In the genomic region with DNA sequence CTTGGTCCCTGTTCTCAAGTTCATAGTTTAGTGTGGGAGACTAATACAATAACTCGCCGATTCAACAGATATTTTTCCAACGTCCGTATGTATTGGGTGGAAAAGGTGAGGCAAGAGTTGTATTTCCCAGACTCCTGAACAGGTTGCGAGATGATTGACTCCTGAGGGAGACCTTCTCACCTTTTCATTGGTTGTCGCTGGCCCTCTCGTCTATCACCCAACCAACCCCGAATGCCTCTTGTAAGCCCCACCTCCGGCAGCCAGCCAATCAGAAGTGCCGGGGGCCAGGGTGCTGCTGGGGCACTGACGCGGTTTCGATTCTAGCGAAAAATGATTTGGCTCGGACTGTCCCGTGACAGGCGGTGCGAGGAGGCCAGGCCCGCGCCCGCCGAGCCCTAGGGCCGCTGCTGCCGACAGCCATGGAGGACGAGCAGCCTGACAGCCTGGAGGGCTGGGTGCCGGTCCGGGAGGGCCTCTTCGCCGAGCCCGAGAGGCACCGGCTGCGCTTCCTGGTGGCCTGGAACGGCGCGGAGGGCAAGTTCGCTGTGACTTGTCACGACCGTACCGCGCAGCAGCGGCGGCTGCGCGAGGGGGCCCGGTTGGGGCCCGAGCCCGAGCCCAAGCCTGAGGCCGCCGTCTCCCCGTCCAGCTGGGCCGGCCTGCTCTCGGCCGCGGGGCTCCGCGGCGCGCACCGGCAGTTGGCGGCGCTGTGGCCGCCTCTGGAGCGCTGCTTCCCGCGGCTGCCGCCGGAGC, we compare ENCODE assay signal across 8 cellular contexts. TPM values are rescaled to one million over a fixed set of nuclear protein-coding genes. Genes with fewer than 3 reads are reported as not detected.
A peak's percentile ranks its signal among the peaks of the same experiment; 100 is the strongest.
DNase-seq lines count a peak whose midpoint lies in the region; ATAC-seq and TF ChIP-seq lines count a peak whose summit lies in the region.

A gene with protein sequence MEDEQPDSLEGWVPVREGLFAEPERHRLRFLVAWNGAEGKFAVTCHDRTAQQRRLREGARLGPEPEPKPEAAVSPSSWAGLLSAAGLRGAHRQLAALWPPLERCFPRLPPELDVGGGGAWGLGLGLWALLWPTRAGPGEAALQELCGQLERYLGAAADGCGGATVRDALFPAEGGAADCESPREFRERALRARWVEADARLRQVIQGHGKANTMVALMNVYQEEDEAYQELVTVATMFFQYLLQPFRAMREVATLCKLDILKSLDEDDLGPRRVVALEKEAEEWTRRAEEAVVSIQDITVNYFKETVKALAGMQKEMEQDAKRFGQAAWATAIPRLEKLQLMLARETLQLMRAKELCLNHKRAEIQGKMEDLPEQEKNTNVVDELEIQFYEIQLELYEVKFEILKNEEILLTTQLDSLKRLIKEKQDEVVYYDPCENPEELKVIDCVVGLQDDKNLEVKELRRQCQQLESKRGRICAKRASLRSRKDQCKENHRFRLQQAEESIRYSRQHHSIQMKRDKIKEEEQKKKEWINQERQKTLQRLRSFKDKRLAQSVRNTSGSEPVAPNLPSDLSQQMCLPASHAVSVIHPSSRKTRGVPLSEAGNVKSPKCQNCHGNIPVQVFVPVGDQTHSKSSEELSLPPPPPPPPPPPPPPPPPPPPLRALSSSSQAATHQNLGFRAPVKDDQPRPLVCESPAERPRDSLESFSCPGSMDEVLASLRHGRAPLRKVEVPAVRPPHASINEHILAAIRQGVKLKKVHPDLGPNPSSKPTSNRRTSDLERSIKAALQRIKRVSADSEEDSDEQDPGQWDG (plus strand): TSS at position 321 of the 753 bp plus-strand sequence. CDS start 99 bp downstream, at position 420.

- peaks cover 25% of the 10 kb centered on the region for H3K4me1 Mint-ChIP-seq in neural progenitor cell

- no peaks in the 10 kb centered on the region for H3K36me3 ChIP-seq in MM.1S (replicated peaks; ENCODE audit: insufficient read depth, low read length)
- no peaks in the 10 kb centered on the region for H3K36me3 ChIP-seq in neural progenitor cell

- H3K4me2 ChIP-seq in MM.1S (ENCODE audit: low read depth, low read length) (peak within 1 kb of the TSS; percentile 95), neural progenitor cell (peak within 1 kb of the TSS; percentile 77)

- TF ChIP-seq CTCF in MM.1S (IDR thresholded peaks at IDR 0.05; ENCODE audit: low read length) (no peak), foreskin keratinocyte (conservative IDR thresholded peaks at IDR 0.05) (peak; percentile 51), neural progenitor cell (IDR thresholded peaks at IDR 0.05) (peak; percentile 45)

- peaks cover 35% of the 10 kb centered on the region for H3K79me2 ChIP-seq in MM.1S (ENCODE audit: low read length)
- H3K79me2 ChIP-seq in neural progenitor cell (ENCODE audit: low read depth) = peaks cover 12% of the 10 kb centered on the region

- peak within 1 kb of the TSS; percentile 60 for H3K27ac Mint-ChIP-seq in neural progenitor cell

- H3F3A ChIP-seq in MM.1S (ENCODE audit: insufficient read depth, low read length) (peaks cover 38% of the 10 kb centered on the region), neural progenitor cell (ENCODE audit: low read depth) (peaks cover 21% of the 10 kb centered on the region)

- H3K27me3 ChIP-seq in MM.1S (replicated peaks; ENCODE audit: insufficient read depth, low read length) (no peaks in the 10 kb centered on the region), foreskin keratinocyte (no peaks in the 10 kb centered on the region), neural progenitor cell (peaks cover 23% of the 10 kb centered on the region)

- H3K36me3 Mint-ChIP-seq in neural progenitor cell = peaks cover 8% of the 10 kb centered on the region

- peak within 1 kb of the TSS; percentile 91 for H3K4me3 Mint-ChIP-seq in neural progenitor cell

- H2AFZ ChIP-seq in MM.1S (ENCODE audit: low read length) = peak within 1 kb of the TSS; percentile 85
- peak within 1 kb of the TSS; percentile 97 for H2AFZ ChIP-seq in neural progenitor cell (replicated peaks)

- H3K9me3 ChIP-seq in MM.1S (replicated peaks; ENCODE audit: insufficient read depth, low read length) (no peaks in the 10 kb centered on the region), neural progenitor cell (ENCODE audit: low read depth) (no peaks in the 10 kb centered on the region)

- H3K4me3 ChIP-seq in MM.1S (ENCODE audit: low read length) (peak within 1 kb of the TSS; percentile 89), neural progenitor cell (peak within 1 kb of the TSS; percentile 87)

- H3K27ac ChIP-seq in MM.1S (ENCODE audit: low read length) (peak within 1 kb of the TSS; percentile 98), foreskin keratinocyte (peak within 1 kb of the TSS; percentile 89), neural progenitor cell (peak within 1 kb of the TSS; percentile 70)

- ATAC-seq in foreskin keratinocyte = peak; percentile 95

- peaks cover 30% of the 10 kb centered on the region for H4K20me1 ChIP-seq in MM.1S (ENCODE audit: insufficient read depth, low read length)
- peaks cover 13% of the 10 kb centered on the region for H4K20me1 ChIP-seq in neural progenitor cell (ENCODE audit: low read depth)

- H3K9me3 Mint-ChIP-seq in neural progenitor cell = no peaks in the 10 kb centered on the region

- peak; percentile 93 for DNase-seq in GDM1 (lab: John Stamatoyannopoulos, UW)
- DNase-seq in HCEC 1CT = peak; percentile 97
- peak; percentile 98 for DNase-seq in MM.1S
- peak; percentile 76 for DNase-seq in SIG-M5 (lab: John Stamatoyannopoulos, UW)
- peak; percentile 92 for DNase-seq in activated gamma-delta T cell treated with anti-CD3 and anti-CD28 coated beads, Interleukin-2, amount 50 U/mL, for 16 hours (ENCODE audit: low read depth)
- peak; percentile 95 to 98 for DNase-seq in foreskin keratinocyte
- DNase-seq in neural progenitor cell (ENCODE audit: low spot score) = peak; percentile 96
- peak; percentile 99 for DNase-seq in stromal cell of bone marrow (ENCODE audit: low read depth)

- peaks cover 4% of the 10 kb centered on the region for H3K27me3 Mint-ChIP-seq in neural progenitor cell (ENCODE audit: insufficient read depth, low read depth)

- H3K9me2 ChIP-seq in MM.1S (replicated peaks; ENCODE audit: insufficient read depth, low read length) = no peaks in the 10 kb centered on the region

- peaks cover 40% of the 10 kb centered on the region for H3K4me1 ChIP-seq in MM.1S (ENCODE audit: low read length)
- H3K4me1 ChIP-seq in foreskin keratinocyte = peaks cover 8% of the 10 kb centered on the region
- H3K4me1 ChIP-seq in neural progenitor cell = peaks cover 11% of the 10 kb centered on the region

- H3K9ac ChIP-seq in MM.1S (ENCODE audit: low read length) (peak within 1 kb of the TSS; percentile 94), neural progenitor cell (peak within 1 kb of the TSS; percentile 54)

RNA-seq across cellular contexts. Expression of the gene that starts here (rescaled TPM):
- 6.5 and 6.9 TPM in 2 replicates for total RNA-seq in foreskin keratinocyte
- 3.8 and 4.5 TPM in 2 replicates for polyA plus RNA-seq in foreskin keratinocyte
- 1.9 and 3.1 TPM in 2 replicates for total RNA-seq in neural progenitor cell (ENCODE audit: low replicate concordance)

Comparison
In these comparisons a context has a peak if more than half of its experiments do, and no peak if none do; other contexts are left out.
1. Peak in every context shown above with its lines: DNase-seq, ATAC-seq, H3K4me3 ChIP-seq and H3K27ac ChIP-seq.